In the genomic region with DNA sequence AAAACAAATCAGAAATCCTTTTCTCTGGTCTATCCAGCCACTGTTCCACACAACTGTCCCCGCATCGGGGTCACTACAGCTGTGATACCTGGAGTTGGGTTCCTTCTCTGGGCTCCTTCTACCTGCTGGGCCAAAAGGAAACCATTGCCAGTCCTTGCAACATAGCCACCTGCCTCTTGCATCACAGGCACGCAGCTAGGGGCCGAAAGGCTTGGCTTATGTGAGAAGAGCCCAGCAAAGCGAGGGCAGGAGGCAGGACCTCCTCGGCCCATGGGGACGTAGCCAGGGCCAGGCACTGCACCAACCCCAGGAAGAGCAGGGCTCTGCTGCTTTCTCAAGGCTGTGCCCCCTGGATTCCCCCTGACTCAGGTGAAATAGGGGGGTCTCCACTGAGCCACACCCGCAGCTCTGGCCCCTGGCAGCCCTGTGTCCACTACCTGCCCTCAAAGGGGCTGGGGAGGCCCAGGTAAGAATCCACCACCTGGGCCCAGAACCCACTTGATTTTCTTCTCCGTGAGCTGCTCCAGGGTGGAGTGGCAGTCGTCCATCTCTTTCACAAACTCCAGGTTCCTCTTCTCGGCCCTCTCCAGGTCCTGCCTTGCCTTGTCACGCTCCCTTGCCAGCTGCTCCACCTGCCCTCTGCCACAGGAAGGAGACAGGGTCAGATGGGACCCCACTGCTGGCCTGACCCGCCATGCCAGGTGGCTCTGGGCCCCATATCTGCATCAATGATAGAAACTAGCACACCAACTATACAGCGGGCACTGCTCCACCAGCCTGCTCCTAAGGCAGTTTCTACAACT, we compare ENCODE assay signal across 18 cellular contexts.
"Had no signal": no experiment of that assay in that cellular context is flagged by ENCODE, and none has a peak within 500 bp of the region (broad histone marks: within the 10 kb centered on the region; RNA-seq: fewer than 3 reads in every experiment).

No MANE protein-coding gene starts in this region.

- DNase-seq: activated CD4-positive, alpha-beta T cell treated with anti-CD3 and anti-CD28 coated beads for 36 hours; activated CD8-positive, alpha-beta T cell treated with anti-CD3 and anti-CD28 coated beads for 36 hours; activated naive CD8-positive, alpha-beta T cell treated with anti-CD3 and anti-CD28 coated beads for 36 hours; activated T-cell treated with anti-CD3 and anti-CD28 coated beads, Interleukin-2, amount 50 U/mL, for 4 hours; amygdala; cerebellar nuclear complex; effector CD8-positive, alpha-beta T cell; head of caudate nucleus; naive thymus-derived CD4-positive, alpha-beta T cell; small intestine; stimulated activated CD4-positive, alpha-beta T cell treated with anti-CD3 and anti-CD28 coated beads, Interleukin-4, amount 100 ng/mL, for 24 hours; SW 1271; T-helper 9 cell; WERI-Rb-1 had no signal

- ATAC-seq: activated CD4-positive, alpha-beta T cell treated with anti-CD3 and anti-CD28 coated beads for 36 hours; activated CD8-positive, alpha-beta T cell treated with anti-CD3 and anti-CD28 coated beads for 36 hours; activated T-cell treated with anti-CD3 and anti-CD28 coated beads, Interleukin-2, amount 50 U/mL, for 4 hours; naive thymus-derived CD4-positive, alpha-beta T cell; right cardiac atrium had no signal

- H3K9me3 Mint-ChIP-seq: activated CD8-positive, alpha-beta T cell treated with anti-CD3 and anti-CD28 coated beads for 36 hours; activated naive CD8-positive, alpha-beta T cell treated with anti-CD3 and anti-CD28 coated beads for 36 hours; activated T-cell treated with anti-CD3 and anti-CD28 coated beads, Interleukin-2, amount 50 U/mL, for 4 hours; brain; naive thymus-derived CD4-positive, alpha-beta T cell; stimulated activated naive CD8-positive, alpha-beta T cell treated with anti-CD3 and anti-CD28 coated beads, Interleukin-15, Interleukin-2, amounts not matched to agents 100 ng/mL and 50 ng/mL, for 24 hours had no signal

- H3K27me3 ChIP-seq: suprapubic skin had no signal

- H3K4me1 Mint-ChIP-seq: activated CD4-positive, alpha-beta T cell treated with anti-CD3 and anti-CD28 coated beads for 36 hours; activated naive CD8-positive, alpha-beta T cell treated with anti-CD3 and anti-CD28 coated beads for 36 hours; brain; naive thymus-derived CD4-positive, alpha-beta T cell had no signal

- H3K27ac ChIP-seq: suprapubic skin, WERI-Rb-1 had no signal

- H3K9me3 ChIP-seq: suprapubic skin had no signal

- H3K27ac Mint-ChIP-seq: activated CD4-positive, alpha-beta T cell treated with anti-CD3 and anti-CD28 coated beads for 36 hours; activated CD8-positive, alpha-beta T cell treated with anti-CD3 and anti-CD28 coated beads for 36 hours; activated naive CD8-positive, alpha-beta T cell treated with anti-CD3 and anti-CD28 coated beads for 36 hours; stimulated activated naive CD8-positive, alpha-beta T cell treated with anti-CD3 and anti-CD28 coated beads, Interleukin-15, Interleukin-2, amounts not matched to agents 100 ng/mL and 50 ng/mL, for 24 hours had no signal

- H3K36me3 ChIP-seq: suprapubic skin had no signal

- H3K27me3 Mint-ChIP-seq: activated CD4-positive, alpha-beta T cell treated with anti-CD3 and anti-CD28 coated beads for 36 hours; activated CD8-positive, alpha-beta T cell treated with anti-CD3 and anti-CD28 coated beads for 36 hours; activated naive CD8-positive, alpha-beta T cell treated with anti-CD3 and anti-CD28 coated beads for 36 hours; brain; naive thymus-derived CD4-positive, alpha-beta T cell; stimulated activated naive CD8-positive, alpha-beta T cell treated with anti-CD3 and anti-CD28 coated beads, Interleukin-15, Interleukin-2, amounts not matched to agents 100 ng/mL and 50 ng/mL, for 24 hours had no signal

- H3K4me3 Mint-ChIP-seq: activated CD4-positive, alpha-beta T cell treated with anti-CD3 and anti-CD28 coated beads for 36 hours; activated CD8-positive, alpha-beta T cell treated with anti-CD3 and anti-CD28 coated beads for 36 hours; activated naive CD8-positive, alpha-beta T cell treated with anti-CD3 and anti-CD28 coated beads for 36 hours; activated T-cell treated with anti-CD3 and anti-CD28 coated beads, Interleukin-2, amount 50 U/mL, for 4 hours; brain; naive thymus-derived CD4-positive, alpha-beta T cell; stimulated activated naive CD8-positive, alpha-beta T cell treated with anti-CD3 and anti-CD28 coated beads, Interleukin-15, Interleukin-2, amounts not matched to agents 100 ng/mL and 50 ng/mL, for 24 hours had no signal

- H3K36me3 Mint-ChIP-seq: activated naive CD8-positive, alpha-beta T cell treated with anti-CD3 and anti-CD28 coated beads for 36 hours; naive thymus-derived CD4-positive, alpha-beta T cell had no signal

- H3K4me3 ChIP-seq: suprapubic skin had no signal
